In genomic region chr3:111967651-111968274, GRCh38 we compare ENCODE assay signal across 8 cellular contexts. TPM values are rescaled to one million over a fixed set of nuclear protein-coding genes. Genes with fewer than 3 reads are reported as not detected.
DNase-seq lines count a peak whose midpoint lies in the region; ATAC-seq, FAIRE-seq and TF ChIP-seq lines count a peak whose summit lies in the region.

No MANE protein-coding gene starts in this region.

- H3K27ac ChIP-seq in WERI-Rb-1 (no peak overlapping the region; the same call in 1 of the 2 replicates), mammary epithelial cell (ENCODE audit: insufficient read depth, low read depth, low read length) (no peak overlapping the region), kidney (ENCODE audit: low read depth in 2 of 2, low read length in 2 of 2) (peak overlapping the region; percentile 64 to 78)

- no peak overlapping the region for H3K4me2 ChIP-seq in mammary epithelial cell (ENCODE audit: insufficient read depth, low read depth, low read length)

- no peaks in the 10 kb centered on the region for H4K20me1 ChIP-seq in mammary epithelial cell (ENCODE audit: insufficient read depth, low read length)

- H3K36me3 ChIP-seq in WERI-Rb-1 (no peaks in the 10 kb centered on the region), mammary epithelial cell (ENCODE audit: insufficient read depth, low read length) (peaks cover 37% of the 10 kb centered on the region), kidney (ENCODE audit: control insufficient read depth in 1 of 2, insufficient read depth in 2 of 2, low read length in 2 of 2) (peaks cover 6 to 20% of the 10 kb centered on the region in 2 donors)

- H3K4me1 ChIP-seq in mammary epithelial cell (ENCODE audit: insufficient read depth, low read length) = peaks cover 16% of the 10 kb centered on the region
- peaks cover 16 to 27% of the 10 kb centered on the region in 2 donors for H3K4me1 ChIP-seq in kidney (ENCODE audit: control insufficient read depth in 1 of 2, insufficient read depth in 1 of 2, low read depth in 1 of 2, low read length in 2 of 2)

- no peaks in the 10 kb centered on the region for H3K9me3 ChIP-seq in WERI-Rb-1 (ENCODE audit: severe bottlenecking)
- no peaks in the 10 kb centered on the region for H3K9me3 ChIP-seq in mammary epithelial cell (replicated peaks; ENCODE audit: insufficient read depth, low read length)
- H3K9me3 ChIP-seq in kidney (ENCODE audit: control insufficient read depth in 1 of 2, low read length in 2 of 2) = no peaks in the 10 kb centered on the region

- H2AFZ ChIP-seq in mammary epithelial cell (ENCODE audit: low read depth, low read length) = no peak overlapping the region

- CTCF ChIA-PET in mammary epithelial cell (lab: Charles Lee; ENCODE audit: low non-redundant PET) = interaction anchor here (0.8 kb wide), 1 partner anchor 276 kb away, joined by 3 read pairs; no protein-coding TSS in a partner anchor

- no peaks in the 10 kb centered on the region for H3K27me3 ChIP-seq in WERI-Rb-1 (ENCODE audit: insufficient read depth, low read depth, severe bottlenecking)
- no peaks in the 10 kb centered on the region for H3K27me3 ChIP-seq in mammary epithelial cell (ENCODE audit: insufficient read depth, low read length)

- dilution Hi-C loops in mammary epithelial cell (cut with HindIII; ENCODE audit: low sequenced_read_pairs) = loop anchor here (5.0 to 25.0 kb wide), 2 partner anchors 105 to 255 kb away; no protein-coding TSS in a partner anchor

- H3K9ac ChIP-seq in mammary epithelial cell (ENCODE audit: insufficient read depth, low read length) = no peak overlapping the region
- H3K9ac ChIP-seq in kidney (ENCODE audit: low read length in 2 of 2) = peak overlapping the region in 1 of 2 donors; percentile 6

- H3K4me3 ChIP-seq in AG09309 (ENCODE audit: control insufficient read depth, low read depth, low read length) (no peak overlapping the region), WERI-Rb-1 (ENCODE audit: low read depth, low read length) (no peak overlapping the region), mammary epithelial cell (replicated peaks in 1 of 3; ENCODE audit: insufficient read depth in 1 of 3, low read depth in 2 of 3, low read length in 3 of 3) (no peak overlapping the region), kidney (ENCODE audit: low read length in 2 of 2) (no peak overlapping the region)

- in situ Hi-C loops in mammary epithelial cell (cut with MboI; ENCODE audit: low sequenced_read_pairs in 2 of 2) = loop anchor here in 1 of 2 donors (25.0 kb wide), 1 partner anchor 255 kb away; no protein-coding TSS in a partner anchor

- ATAC-seq in GM18873 (IDR thresholded peaks at IDR 0.05; ENCODE audit: low FRiP score, unreplicated experiment) = peak; percentile 92
- ATAC-seq in HG03135 (IDR thresholded peaks at IDR 0.05; ENCODE audit: unreplicated experiment) = peak; percentile 93

- peak; percentile 72 for FAIRE-seq in kidney (lab: Jason Lieb, UNC)

- TF ChIP-seq CTCF in AG09309 (IDR thresholded peaks at IDR 0.05; ENCODE audit: control insufficient read depth, insufficient read depth, low read depth, low read length, missing control alignments) = peak; percentile 87
- peak; percentile 90 for TF ChIP-seq CTCF in WERI-Rb-1 (IDR thresholded peaks at IDR 0.05; ENCODE audit: low read depth, low read length)
- TF ChIP-seq CTCF in mammary epithelial cell (conservative IDR thresholded peaks at IDR 0.05 in 1 of 2, IDR thresholded peaks at IDR 0.05 in 1 of 2; ENCODE audit: extremely low read depth in 1 of 2, insufficient read depth in 1 of 2, low read depth in 1 of 2, low read length in 2 of 2) = peak; percentile 85 to 86
- peak; percentile 89 for TF ChIP-seq CTCF in kidney (IDR thresholded peaks at IDR 0.05; ENCODE audit: borderline replicate concordance, extremely low read depth, insufficient read depth)

- intact Hi-C loops in mammary epithelial cell (cut with micrococcal nuclease) (loop anchor here (1.0 to 5.0 kb wide), 7 partner anchors 72 to 390 kb away; no protein-coding TSS in a partner anchor), kidney (cut with DNase I) (loop anchor here (5.0 to 10.0 kb wide), 2 partner anchors 93 to 250 kb away; no protein-coding TSS in a partner anchor)

- no peaks in the 10 kb centered on the region for H3K79me2 ChIP-seq in mammary epithelial cell (ENCODE audit: insufficient read depth, low read length)

- 13% methylated on average over 8 of the region's 8 CpGs for WGBS in mammary epithelial cell (ENCODE audit: low coverage, missing lambda C conversion rate)

- DNase-seq in AG09309 (ENCODE audit: low read depth) = peak; percentile 50
- peak; percentile 93 for DNase-seq in NCI-H2196 (lab: John Stamatoyannopoulos, UW; ENCODE audit: unreplicated experiment)
- DNase-seq in WERI-Rb-1 = peak; percentile 86
- DNase-seq in mammary epithelial cell = peak; percentile 58
- peak; percentile 82 for DNase-seq in kidney
- DNase-seq in stimulated activated CD4-positive, alpha-beta T cell treated with anti-CD3 and anti-CD28 coated beads, Interleukin-1b, Interleukin-23, amount 100 ng/mL, for 24 hours (ENCODE audit: low read depth in 4 of 4, low spot score in 1 of 4) = peak; percentile 66 to 72 (median 72)

- no TSS peak for BruUV-seq in mammary epithelial cell (replicated peaks; lab: Mats Ljungman, UMichigan)

RNA-seq across cellular contexts. Expression of gene ABHD10, which starts 11.1 kb away (rescaled TPM):
- 10 to 100 TPM; 14.8 to 23.1 TPM for total RNA-seq in mammary epithelial cell
- 18.5 TPM for polyA plus RNA-seq in mammary epithelial cell
- 8.7 TPM for polyA minus RNA-seq in mammary epithelial cell
- total RNA-seq in kidney = 30.9 TPM
- 53.2 TPM for polyA plus RNA-seq in kidney (ENCODE audit: insufficient read depth, low read depth, low replicate concordance)

RNA-seq across cellular contexts. Expression of gene TAGLN3, which starts 31.0 kb away (rescaled TPM):
- total RNA-seq in mammary epithelial cell (1 to 10 TPM in 1 of 2 donors, under 1 TPM in 1; 0.50 to 5.3 TPM), kidney (0.79 TPM)
- polyA plus RNA-seq in mammary epithelial cell (16.4 TPM), kidney (ENCODE audit: insufficient read depth, low read depth, low replicate concordance) (5.7 TPM)
- 21.2 TPM for polyA minus RNA-seq in mammary epithelial cell

Comparison
In these comparisons a context has a peak if more than half of its experiments do, and no peak if none do; other contexts are left out.
1. H3K27ac ChIP-seq: peak in kidney (2 of 2); none in WERI-Rb-1 (single experiment) and mammary epithelial cell (single experiment).
2. Peak in every context shown above with its lines, with median percentiles within 50 percentile points of each other: DNase-seq and CTCF ChIP-seq.